11 cellular contexts compared by ENCODE assay signal in the genomic region with DNA sequence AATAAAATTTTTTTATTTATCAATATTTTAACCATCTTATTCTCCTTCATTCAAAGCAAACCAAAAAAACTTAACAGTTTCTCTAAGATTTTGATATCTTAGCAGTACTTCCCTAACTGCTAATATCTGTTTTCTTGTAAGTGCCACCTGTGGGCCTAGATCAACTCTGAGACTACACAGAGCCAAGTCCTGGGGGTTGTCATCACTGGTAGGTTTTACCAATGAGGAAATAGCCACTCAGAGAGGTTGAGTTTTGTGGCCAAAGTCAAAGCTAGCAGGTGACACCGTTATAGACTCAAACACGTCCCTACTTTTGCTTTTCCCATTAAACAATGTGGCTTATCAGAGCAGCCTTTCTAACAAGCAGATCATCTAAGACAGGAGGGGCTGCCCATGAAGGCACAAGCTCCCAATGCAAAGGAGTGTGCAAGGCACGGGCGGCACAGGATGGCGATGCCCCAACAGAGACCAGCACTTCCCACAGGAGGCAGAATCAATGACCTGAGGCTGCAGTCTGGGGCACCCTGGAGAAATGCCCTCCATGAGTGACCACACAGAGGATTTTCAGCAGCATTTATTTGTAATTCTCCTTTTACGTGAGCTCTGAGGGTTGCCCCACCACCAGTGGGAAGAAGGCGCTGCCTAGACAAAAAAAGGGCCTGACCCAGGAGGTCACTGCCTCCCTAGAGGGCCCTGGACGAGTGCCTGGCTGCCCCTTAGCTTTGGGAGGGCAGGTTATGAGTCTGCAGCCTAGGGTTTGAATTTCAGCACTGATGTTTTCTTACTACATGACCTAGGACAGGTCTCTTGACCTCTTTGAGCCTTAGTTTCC. TPM values are rescaled to one million over a fixed set of nuclear protein-coding genes. Genes with fewer than 3 reads are reported as not detected.
DNase-seq lines count a peak whose midpoint lies in the region; ATAC-seq and TF ChIP-seq lines count a peak whose summit lies in the region.
"Had no signal": no experiment of that assay in that cellular context is flagged by ENCODE, and none has a peak within 500 bp of the region (broad histone marks: within the 10 kb centered on the region; RNA-seq: fewer than 3 reads in every experiment).

No MANE protein-coding gene starts in this region.

- peak in 1 of 2 experiments; percentile 62 for DNase-seq in HL-60 (ENCODE audit: low read depth in 1 of 2, low spot score in 1 of 2)
- no peak for DNase-seq in suprapubic skin (ENCODE audit: low spot score in 2 of 2)
- no peak for DNase-seq in sciatic nerve (ENCODE audit: low spot score)
- no peak for DNase-seq in NCI-H524 (lab: John Stamatoyannopoulos, UW)
- DNase-seq in NCI-H2171 treated with DMSO at 0.1 percent for 48 hours (lab: John Stamatoyannopoulos, UW), result no peak
- DNase-seq: activated CD4-positive, alpha-beta T cell treated with anti-CD3 and anti-CD28 coated beads, Interleukin-2, amount 50 U/mL, for 1 hour; activated naive CD4-positive, alpha-beta T cell treated with anti-CD3 and anti-CD28 coated beads, Interleukin-2, amount 50 U/mL, for 16 hours; DMS79 treated with DMSO at 0.1 percent for 48 hours; MM.1S had no signal

- peaks cover 6% of the 10 kb centered on the region for H3K36me3 ChIP-seq in suprapubic skin

- no peak for TF ChIP-seq EP300 in suprapubic skin (IDR thresholded peaks at IDR 0.05)

- TF ChIP-seq CTCF in HL-60 (IDR thresholded peaks at IDR 0.05; ENCODE audit: insufficient read depth, low read length), result no peak
- TF ChIP-seq CTCF in suprapubic skin (IDR thresholded peaks at IDR 0.05), result no peak

- H3K4me1 Mint-ChIP-seq in activated T-helper 17 cell treated with anti-CD3 and anti-CD28 coated beads, Interleukin-2, amount 50 U/mL, for 72 hours, result peaks cover 20% of the 10 kb centered on the region

- H3K36me3 Mint-ChIP-seq in activated T-helper 17 cell treated with anti-CD3 and anti-CD28 coated beads, Interleukin-2, amount 50 U/mL, for 72 hours (ENCODE audit: low read depth), result no peaks in the 10 kb centered on the region

- no peak for TF ChIP-seq POLR2A in suprapubic skin (IDR thresholded peaks at IDR 0.05)

- no peak for ATAC-seq in activated T-helper 17 cell treated with anti-CD3 and anti-CD28 coated beads, Interleukin-2, amount 50 U/mL, for 72 hours (replicated peaks)
- ATAC-seq in sciatic nerve, result no peak

- H3K27ac Mint-ChIP-seq in activated T-helper 17 cell treated with anti-CD3 and anti-CD28 coated beads, Interleukin-2, amount 50 U/mL, for 72 hours, result peak overlapping the region; percentile 90

- H3K4me3 ChIP-seq in HL-60 (replicated peaks; ENCODE audit: insufficient read depth, low read length) (no peak overlapping the region), suprapubic skin (no peak overlapping the region)

- H3K9me3 Mint-ChIP-seq in activated T-helper 17 cell treated with anti-CD3 and anti-CD28 coated beads, Interleukin-2, amount 50 U/mL, for 72 hours, result no peaks in the 10 kb centered on the region

- H3K4me3 Mint-ChIP-seq in activated T-helper 17 cell treated with anti-CD3 and anti-CD28 coated beads, Interleukin-2, amount 50 U/mL, for 72 hours, result peak overlapping the region; percentile 77

- intact Hi-C loops in sciatic nerve (cut with DNase I), result no loop called here

- WGBS in suprapubic skin, result 90% methylated on average over 8 of the region's 8 CpGs

- H3K27me3 ChIP-seq in HL-60 (ENCODE audit: insufficient read depth, poor library complexity, severe bottlenecking), result no peaks in the 10 kb centered on the region
- H3K27me3 ChIP-seq in layer of hippocampus (ENCODE audit: control insufficient read depth, insufficient read depth, low read length), result no peaks in the 10 kb centered on the region
- H3K27me3 ChIP-seq in suprapubic skin, result no peaks in the 10 kb centered on the region

- H3K9me3 ChIP-seq in suprapubic skin, result no peaks in the 10 kb centered on the region

- H3K4me1 ChIP-seq in suprapubic skin, result peaks cover 54% of the 10 kb centered on the region

- no peaks in the 10 kb centered on the region for H3K27me3 Mint-ChIP-seq in activated T-helper 17 cell treated with anti-CD3 and anti-CD28 coated beads, Interleukin-2, amount 50 U/mL, for 72 hours

- peak overlapping the region; percentile 86 for H3K27ac ChIP-seq in HL-60 (replicated peaks)
- H3K27ac ChIP-seq in layer of hippocampus (ENCODE audit: low read depth, low read length), result peak overlapping the region; percentile 42
- peak overlapping the region; percentile 83 for H3K27ac ChIP-seq in suprapubic skin

RNA-seq across cellular contexts. Expression of a gene that starts 7.4 kb away (rescaled TPM):
- total RNA-seq in activated T-helper 17 cell treated with anti-CD3 and anti-CD28 coated beads, Interleukin-2, amount 50 U/mL, for 72 hours, result 1 to 10 TPM; 5.6 to 6.4 TPM
- total RNA-seq in suprapubic skin (10 to 100 TPM; 42.4 to 57.4 (median 49.0) TPM), sciatic nerve (16.3 TPM)

RNA-seq across cellular contexts. Expression of a gene that starts 55.6 kb away (rescaled TPM):
- total RNA-seq in activated T-helper 17 cell treated with anti-CD3 and anti-CD28 coated beads, Interleukin-2, amount 50 U/mL, for 72 hours, result 10 to 100 TPM in 1 of 2 donors, 1 to 10 TPM in 1; 9.9 to 18.2 TPM
- total RNA-seq in suprapubic skin, result 10 to 100 TPM; 17.5 to 25.0 (median 19.9) TPM
- 3.7 TPM for total RNA-seq in sciatic nerve
